8 cellular contexts compared by ENCODE assay signal in the genomic region with DNA sequence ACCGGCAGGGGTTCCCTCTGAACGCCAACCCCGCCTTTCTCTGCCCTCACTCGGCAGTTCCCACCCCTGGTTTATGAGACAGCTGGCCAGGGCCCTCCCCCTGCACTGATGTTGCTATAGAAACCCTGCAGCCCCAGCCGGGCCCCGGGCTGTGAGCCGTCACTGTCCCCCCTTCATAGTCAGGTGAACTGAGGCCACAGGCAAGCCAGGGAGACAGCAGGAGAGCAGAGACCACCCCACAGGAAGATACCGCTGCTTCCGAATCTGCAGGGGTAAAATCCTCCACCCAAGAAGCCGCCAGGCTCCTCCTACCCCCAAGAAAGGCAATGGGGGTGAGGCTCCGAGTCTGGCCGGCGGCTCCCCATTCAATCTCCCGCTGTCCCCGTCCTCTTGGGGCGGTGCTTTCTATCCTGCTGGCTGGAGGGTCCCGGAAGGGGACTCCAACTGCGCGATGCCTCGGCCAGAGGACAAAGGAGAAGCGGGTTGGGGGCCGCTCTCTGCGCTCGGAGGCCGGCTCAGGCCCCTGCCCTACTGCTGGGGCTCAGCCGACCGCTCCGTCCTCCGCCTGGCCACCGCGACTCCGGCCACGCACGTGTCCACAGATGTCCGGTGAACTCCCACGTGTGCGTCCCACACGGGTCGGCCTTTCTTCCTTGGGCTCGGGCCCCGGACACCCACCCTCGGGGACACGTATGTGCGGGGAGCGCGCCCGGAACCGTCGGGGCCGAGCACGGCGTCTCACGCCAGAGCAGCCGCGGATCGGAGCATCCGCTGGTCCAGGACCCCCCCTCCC. TPM values are rescaled to one million over a fixed set of nuclear protein-coding genes. Genes with fewer than 3 reads are reported as not detected.
DNase-seq lines count a peak whose midpoint lies in the region; ATAC-seq and TF ChIP-seq lines count a peak whose summit lies in the region.

No MANE protein-coding gene starts in this region.

- H3K4me1 ChIP-seq in CD4-positive, CD25-positive, alpha-beta regulatory T cell (ENCODE audit: control insufficient read depth, insufficient read depth, low read length, poor library complexity, severe bottlenecking): peaks cover 38% of the 10 kb centered on the region
- H3K4me1 ChIP-seq in endodermal cell (ENCODE audit: control insufficient read depth, insufficient read depth, low read length): peaks cover 4% of the 10 kb centered on the region

- H3K9me3 Mint-ChIP-seq in CD4-positive, CD25-positive, alpha-beta regulatory T cell: no peaks in the 10 kb centered on the region
- no peaks in the 10 kb centered on the region for H3K9me3 Mint-ChIP-seq in endodermal cell

- TF ChIP-seq CTCF in endodermal cell (conservative IDR thresholded peaks at IDR 0.05): no peak

- peak overlapping the region; percentile 90 to 99 (median 96) for H3K4me3 Mint-ChIP-seq in CD4-positive, CD25-positive, alpha-beta regulatory T cell
- peak overlapping the region; percentile 76 for H3K4me3 Mint-ChIP-seq in endodermal cell

- peaks cover 0 to 17% (median 3%) of the 10 kb centered on the region in 4 donors for H3K4me1 Mint-ChIP-seq in CD4-positive, CD25-positive, alpha-beta regulatory T cell
- peaks cover 4% of the 10 kb centered on the region for H3K4me1 Mint-ChIP-seq in endodermal cell

- peak overlapping the region; percentile 92 for H3K27ac ChIP-seq in CD4-positive, CD25-positive, alpha-beta regulatory T cell (ENCODE audit: insufficient read depth, low read length, poor library complexity, severe bottlenecking)
- H3K27ac ChIP-seq in endodermal cell (ENCODE audit: low read depth, low read length): peak overlapping the region; percentile 95

- peak overlapping the region; percentile 74 for H3K9ac ChIP-seq in endodermal cell (ENCODE audit: extremely low read depth, low read length, poor library complexity, severe bottlenecking)

- no peaks in the 10 kb centered on the region for H3K27me3 ChIP-seq in CD4-positive, CD25-positive, alpha-beta regulatory T cell (ENCODE audit: control insufficient read depth, insufficient read depth, low read length)
- no peaks in the 10 kb centered on the region for H3K27me3 ChIP-seq in endodermal cell (ENCODE audit: control insufficient read depth, insufficient read depth, low read length, poor library complexity, severe bottlenecking)

- no peaks in the 10 kb centered on the region for H3K36me3 Mint-ChIP-seq in CD4-positive, CD25-positive, alpha-beta regulatory T cell
- peaks cover 7% of the 10 kb centered on the region for H3K36me3 Mint-ChIP-seq in endodermal cell (ENCODE audit: low read depth)

- no peaks in the 10 kb centered on the region for H3K27me3 Mint-ChIP-seq in CD4-positive, CD25-positive, alpha-beta regulatory T cell
- H3K27me3 Mint-ChIP-seq in endodermal cell (ENCODE audit: insufficient read depth): no peaks in the 10 kb centered on the region

- WGBS in endodermal cell (ENCODE audit: insufficient coverage in 1 of 2, insufficient read length in 1 of 2), 2 experiments: 0 to 1% methylated on average over 27 to 57 of the region's 57 CpGs

- peak overlapping the region; percentile 80 to 91 (median 87) for H3K27ac Mint-ChIP-seq in CD4-positive, CD25-positive, alpha-beta regulatory T cell
- H3K27ac Mint-ChIP-seq in endodermal cell: peak overlapping the region; percentile 85

- peaks cover 8% of the 10 kb centered on the region for H3K36me3 ChIP-seq in CD4-positive, CD25-positive, alpha-beta regulatory T cell (ENCODE audit: control insufficient read depth, insufficient read depth, low read length)
- H3K36me3 ChIP-seq in endodermal cell (ENCODE audit: control insufficient read depth, insufficient read depth, low read length): peaks cover 13% of the 10 kb centered on the region

- no peaks in the 10 kb centered on the region for H3K9me3 ChIP-seq in CD4-positive, CD25-positive, alpha-beta regulatory T cell (ENCODE audit: control insufficient read depth in 2 of 2, low read length in 2 of 2)
- no peaks in the 10 kb centered on the region for H3K9me3 ChIP-seq in endodermal cell (ENCODE audit: control insufficient read depth, low read length)

- H3K4me3 ChIP-seq in CD4-positive, CD25-positive, alpha-beta regulatory T cell (ENCODE audit: low read depth, low read length): peak overlapping the region; percentile 55
- peak overlapping the region; percentile 87 for H3K4me3 ChIP-seq in endodermal cell (ENCODE audit: low read length)

- ATAC-seq in CD4-positive, CD25-positive, alpha-beta regulatory T cell (ENCODE audit: low read depth in 2 of 2): peak; percentile 46 to 52
- peak; percentile 36 for ATAC-seq in GM19463 (IDR thresholded peaks at IDR 0.05; ENCODE audit: unreplicated experiment)

- DNase-seq in CD4-positive, CD25-positive, alpha-beta regulatory T cell: peak; percentile 69 to 84 (median 75)
- peak; percentile 82 for DNase-seq in HT1080 (ENCODE audit: low read depth)
- DNase-seq in NOMO-1 treated with dmso at 0.1 percent for 144 hours (lab: John Stamatoyannopoulos, UW; ENCODE audit: unreplicated experiment): peak; percentile 58
- DNase-seq in activated CD8-positive, alpha-beta memory T cell treated with anti-CD3 and anti-CD28 coated beads, Interleukin-2, amount 50 U/mL, for 1 hour (ENCODE audit: extremely low read depth): peak; percentile 62
- peak; percentile 87 for DNase-seq in endodermal cell
- DNase-seq in middle frontal gyrus (ENCODE audit: extremely low spot score, low spot score): peak; percentile 22
- DNase-seq in stimulated activated CD8-positive, alpha-beta memory T cell treated with anti-CD3 and anti-CD28 coated beads, Interleukin-4, amount 100 ng/mL, for 24 hours (ENCODE audit: low read depth): peak; percentile 72

RNA-seq across cellular contexts. Expression of a gene that starts 0.6 kb away (rescaled TPM):
- 20.3 TPM for total RNA-seq in CD4-positive, CD25-positive, alpha-beta regulatory T cell
- 1 to 10 TPM; 5.3 to 6.6 (median 6.4) TPM for polyA plus RNA-seq in CD4-positive, CD25-positive, alpha-beta regulatory T cell
- total RNA-seq in HT1080 (2014; rRNA removed; shearing (Covaris generic)): 33.9 and 47.5 TPM in 2 replicates
- 46.5 and 49.2 TPM in 2 replicates for polyA plus RNA-seq in HT1080 (2015; cell fraction: cytosol; rRNA removed)
- 48.9 and 60.9 TPM in 2 replicates for polyA plus RNA-seq in HT1080 (2015; cell fraction: nucleus; rRNA removed)
- 10 to 100 TPM; 46.5 to 56.2 TPM for total RNA-seq in endodermal cell
- 32.4 TPM for polyA plus RNA-seq in endodermal cell (2013, experiment 1 of 2)
- polyA plus RNA-seq in endodermal cell (2013, experiment 2 of 2): 28.6 TPM

RNA-seq across cellular contexts. Expression of a gene that starts 7.5 kb away (rescaled TPM):
- total RNA-seq in CD4-positive, CD25-positive, alpha-beta regulatory T cell: 31.7 TPM
- polyA plus RNA-seq in CD4-positive, CD25-positive, alpha-beta regulatory T cell: 1 to 10 TPM; 1.8 to 6.7 (median 4.3) TPM
- total RNA-seq in HT1080 (2014; rRNA removed; shearing (Covaris generic)): 7.4 and 12.3 TPM in 2 replicates
- 12.2 and 12.7 TPM in 2 replicates for polyA plus RNA-seq in HT1080 (2015; cell fraction: cytosol; rRNA removed)
- 107 and 142 TPM in 2 replicates for polyA plus RNA-seq in HT1080 (2015; cell fraction: nucleus; rRNA removed)
- 10 to 100 TPM; 39.9 to 48.8 TPM for total RNA-seq in endodermal cell
- polyA plus RNA-seq in endodermal cell (2013, experiment 1 of 2): 34.3 TPM
- 24.6 TPM for polyA plus RNA-seq in endodermal cell (2013, experiment 2 of 2)

RNA-seq across cellular contexts. Expression of a gene that starts 7.6 kb away (rescaled TPM):
- total RNA-seq in CD4-positive, CD25-positive, alpha-beta regulatory T cell: not detected
- polyA plus RNA-seq in CD4-positive, CD25-positive, alpha-beta regulatory T cell: under 1 TPM in 3 of 4 donors, not detected in 1; 0.47 to 0.67 (median 0.49) TPM
- total RNA-seq in HT1080 (2014; rRNA removed; shearing (Covaris generic)): 0.53 and 1.0 TPM in 2 replicates
- 0.77 and 1.3 TPM in 2 replicates for polyA plus RNA-seq in HT1080 (2015; cell fraction: cytosol; rRNA removed)
- polyA plus RNA-seq in HT1080 (2015; cell fraction: nucleus; rRNA removed): 0.17 TPM in 2 replicates
- total RNA-seq in endodermal cell: not detected
- 1.1 TPM for polyA plus RNA-seq in endodermal cell (2013, experiment 1 of 2)
- 0.87 TPM for polyA plus RNA-seq in endodermal cell (2013, experiment 2 of 2)

RNA-seq across cellular contexts. Expression of a gene that starts 12.3 kb away (rescaled TPM):
- total RNA-seq in CD4-positive, CD25-positive, alpha-beta regulatory T cell: 2,852 TPM
- 1,000 to 10,000 TPM; 2,313 to 3,705 (median 3,130) TPM for polyA plus RNA-seq in CD4-positive, CD25-positive, alpha-beta regulatory T cell
- total RNA-seq in HT1080 (2014; rRNA removed; shearing (Covaris generic)): 1,130 and 1,145 TPM in 2 replicates
- polyA plus RNA-seq in HT1080 (2015; cell fraction: cytosol; rRNA removed): 1,002 and 1,950 TPM in 2 replicates
- 353 and 446 TPM in 2 replicates for polyA plus RNA-seq in HT1080 (2015; cell fraction: nucleus; rRNA removed)
- 1,000 to 10,000 TPM; 1,966 to 2,020 TPM for total RNA-seq in endodermal cell
- 1,769 TPM for polyA plus RNA-seq in endodermal cell (2013, experiment 1 of 2)
- polyA plus RNA-seq in endodermal cell (2013, experiment 2 of 2): 1,602 TPM

RNA-seq across cellular contexts. Expression of a gene that starts 20.2 kb away (rescaled TPM):
- total RNA-seq in CD4-positive, CD25-positive, alpha-beta regulatory T cell: 42.1 TPM
- polyA plus RNA-seq in CD4-positive, CD25-positive, alpha-beta regulatory T cell: 1 to 10 TPM; 3.6 to 5.5 (median 4.8) TPM
- total RNA-seq in HT1080 (2014; rRNA removed; shearing (Covaris generic)): 19.6 and 27.6 TPM in 2 replicates
- 21.0 and 47.6 TPM in 2 replicates for polyA plus RNA-seq in HT1080 (2015; cell fraction: cytosol; rRNA removed)
- polyA plus RNA-seq in HT1080 (2015; cell fraction: nucleus; rRNA removed): 199 and 221 TPM in 2 replicates
- 10 to 100 TPM; 57.2 to 63.2 TPM for total RNA-seq in endodermal cell
- polyA plus RNA-seq in endodermal cell (2013, experiment 1 of 2): 42.3 TPM
- polyA plus RNA-seq in endodermal cell (2013, experiment 2 of 2): 39.0 TPM

Comparison
In these comparisons a context has a peak if more than half of its experiments do, and no peak if none do; other contexts are left out.
1. Peak in every context shown above with its lines: DNase-seq, ATAC-seq, H3K4me3 ChIP-seq and H3K27ac ChIP-seq.
2. DNase-seq: peak in every context shown above with its lines; median percentile 87 in endodermal cell; 82 in HT1080; 75 in CD4-positive, CD25-positive, alpha-beta regulatory T cell; 72 in stimulated activated CD8-positive, alpha-beta memory T cell treated with anti-CD3 and anti-CD28 coated beads, Interleukin-4, amount 100 ng/mL, for 24 hours; 62 in activated CD8-positive, alpha-beta memory T cell treated with anti-CD3 and anti-CD28 coated beads, Interleukin-2, amount 50 U/mL, for 1 hour; 58 in NOMO-1 treated with dmso at 0.1 percent for 144 hours; 22 in middle frontal gyrus.